In the genomic region with DNA sequence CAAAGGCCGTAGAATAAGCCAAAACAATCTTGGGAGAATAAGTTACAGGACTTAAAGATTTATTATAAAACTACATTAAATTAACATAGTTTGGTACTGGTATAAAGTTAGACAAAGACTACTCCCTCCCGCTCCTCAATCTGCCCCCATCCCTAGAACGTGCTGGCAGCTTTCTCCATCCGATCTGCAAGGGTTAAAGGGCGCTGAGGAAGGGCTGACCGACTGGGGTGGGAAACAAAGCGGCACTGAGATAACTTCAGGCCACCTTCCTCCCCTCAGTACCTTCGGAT, we compare ENCODE assay signal across 8 cellular contexts. TPM values are rescaled to one million over a fixed set of nuclear protein-coding genes. Genes with fewer than 3 reads are reported as not detected.
A peak's percentile ranks its signal among the peaks of the same experiment; 100 is the strongest.
DNase-seq lines count a peak whose midpoint lies in the region; ATAC-seq and TF ChIP-seq lines count a peak whose summit lies in the region.

No MANE protein-coding gene starts in this region.

- peaks cover 13% of the 10 kb centered on the region for H3K36me3 Mint-ChIP-seq in activated naive CD8-positive, alpha-beta T cell treated with anti-CD3 and anti-CD28 coated beads, Interleukin-2, amount 10 ng/mL, durations not matched to agents 7 days and 5 days
- H3K36me3 Mint-ChIP-seq in activated naive CD8-positive, alpha-beta T cell treated with anti-CD3 and anti-CD28 coated beads for 36 hours, result peaks cover 22% of the 10 kb centered on the region

- peaks cover 6% of the 10 kb centered on the region for H3K4me1 Mint-ChIP-seq in activated naive CD8-positive, alpha-beta T cell treated with anti-CD3 and anti-CD28 coated beads, Interleukin-2, amount 10 ng/mL, durations not matched to agents 7 days and 5 days
- H3K4me1 Mint-ChIP-seq in activated naive CD8-positive, alpha-beta T cell treated with anti-CD3 and anti-CD28 coated beads for 36 hours, result peaks cover 17% of the 10 kb centered on the region

- no peaks in the 10 kb centered on the region for H3K27me3 Mint-ChIP-seq in activated naive CD8-positive, alpha-beta T cell treated with anti-CD3 and anti-CD28 coated beads, Interleukin-2, amount 10 ng/mL, durations not matched to agents 7 days and 5 days
- H3K27me3 Mint-ChIP-seq in activated naive CD8-positive, alpha-beta T cell treated with anti-CD3 and anti-CD28 coated beads for 36 hours, result no peaks in the 10 kb centered on the region

- H3K27ac ChIP-seq in brain microvascular endothelial cell (peak overlapping the region; percentile 99), lower lobe of right lung (peak overlapping the region; percentile 99)

- DNase-seq in activated naive CD8-positive, alpha-beta T cell treated with anti-CD3 and anti-CD28 coated beads, Interleukin-2, amount 10 ng/mL, durations not matched to agents 7 days and 5 days, result no peak
- DNase-seq in activated naive CD8-positive, alpha-beta T cell treated with anti-CD3 and anti-CD28 coated beads for 36 hours, result no peak
- no peak for DNase-seq in brain microvascular endothelial cell
- DNase-seq in lower lobe of right lung, result no peak
- DNase-seq in activated gamma-delta T cell (lab: John Stamatoyannopoulos, UW), result no peak
- DNase-seq in posterior cingulate gyrus, result no peak
- no peak for DNase-seq in NCI-H1048 (lab: John Stamatoyannopoulos, UW)

- no peak for TF ChIP-seq CTCF in brain microvascular endothelial cell (IDR thresholded peaks at IDR 0.05; ENCODE audit: low read depth, low read length, missing control alignments)
- no peak for TF ChIP-seq CTCF in lower lobe of right lung (IDR thresholded peaks at IDR 0.05)

- no peak overlapping the region for H3K4me3 Mint-ChIP-seq in activated naive CD8-positive, alpha-beta T cell treated with anti-CD3 and anti-CD28 coated beads, Interleukin-2, amount 10 ng/mL, durations not matched to agents 7 days and 5 days
- H3K4me3 Mint-ChIP-seq in activated naive CD8-positive, alpha-beta T cell treated with anti-CD3 and anti-CD28 coated beads for 36 hours, result no peak overlapping the region

- H3K9me3 Mint-ChIP-seq in activated naive CD8-positive, alpha-beta T cell treated with anti-CD3 and anti-CD28 coated beads, Interleukin-2, amount 10 ng/mL, durations not matched to agents 7 days and 5 days, result no peaks in the 10 kb centered on the region
- H3K9me3 Mint-ChIP-seq in activated naive CD8-positive, alpha-beta T cell treated with anti-CD3 and anti-CD28 coated beads for 36 hours, result no peaks in the 10 kb centered on the region

- H3K27me3 ChIP-seq in brain microvascular endothelial cell (replicated peaks) (no peaks in the 10 kb centered on the region), lower lobe of right lung (ENCODE audit: low read depth) (no peaks in the 10 kb centered on the region)

- no peaks in the 10 kb centered on the region for H3K9me3 ChIP-seq in lower lobe of right lung

- H3K27ac Mint-ChIP-seq in activated naive CD8-positive, alpha-beta T cell treated with anti-CD3 and anti-CD28 coated beads, Interleukin-2, amount 10 ng/mL, durations not matched to agents 7 days and 5 days, result peak overlapping the region; percentile 46
- no peak overlapping the region for H3K27ac Mint-ChIP-seq in activated naive CD8-positive, alpha-beta T cell treated with anti-CD3 and anti-CD28 coated beads for 36 hours

- intact Hi-C loops in lower lobe of right lung (cut with DNase I) (no loop called here), posterior cingulate gyrus (cut with DNase I) (loop anchor here (1.0 to 5.0 kb wide), 2 partner anchors 35 to 200 kb away; a partner anchor contains a TSS)

- H3K4me3 ChIP-seq in brain microvascular endothelial cell (ENCODE audit: low read depth, low read length), result peak overlapping the region; percentile 67
- H3K4me3 ChIP-seq in lower lobe of right lung, result peak overlapping the region; percentile 91

- ATAC-seq in activated naive CD8-positive, alpha-beta T cell treated with anti-CD3 and anti-CD28 coated beads, Interleukin-2, amount 10 ng/mL, durations not matched to agents 7 days and 5 days (ENCODE audit: low read depth), result peak; percentile 0
- ATAC-seq in HG03460 (IDR thresholded peaks at IDR 0.05; ENCODE audit: unreplicated experiment) (peak; percentile 19), lower lobe of right lung (peak; percentile 57 to 74)

- POLR2A ChIA-PET in activated naive CD8-positive, alpha-beta T cell treated with anti-CD3 and anti-CD28 coated beads, Interleukin-2, amount 10 ng/mL, durations not matched to agents 7 days and 5 days (lab: Charles Lee), result interaction anchor here (1.2 to 3.3 kb wide), 4 partner anchors 21 to 51 kb away, joined by 3 to 89 read pairs (median 6); no protein-coding TSS in a partner anchor

- H3K36me3 ChIP-seq in brain microvascular endothelial cell (replicated peaks) (no peaks in the 10 kb centered on the region), lower lobe of right lung (peaks cover 11% of the 10 kb centered on the region)

- in situ Hi-C loops in brain microvascular endothelial cell (cut with HindIII; ENCODE audit: low pct_ligation_motif_present, low sequenced_read_pairs), result no loop called here

- H3K4me1 ChIP-seq in lower lobe of right lung, result peaks cover 31% of the 10 kb centered on the region

RNA-seq across cellular contexts. Expression of a gene that starts 0.8 kb away (rescaled TPM):
- total RNA-seq in activated naive CD8-positive, alpha-beta T cell treated with anti-CD3 and anti-CD28 coated beads, Interleukin-2, amount 10 ng/mL, durations not matched to agents 7 days and 5 days, result 10 to 100 TPM; 36.5 to 41.1 TPM
- 10 to 100 TPM; 63.6 TPM for total RNA-seq in activated naive CD8-positive, alpha-beta T cell treated with anti-CD3 and anti-CD28 coated beads for 36 hours
- total RNA-seq in lower lobe of right lung, result 42.3 TPM

RNA-seq across cellular contexts. Expression of a gene that starts 9.6 kb away (rescaled TPM):
- 10 to 100 TPM; 12.9 to 14.7 TPM for total RNA-seq in activated naive CD8-positive, alpha-beta T cell treated with anti-CD3 and anti-CD28 coated beads, Interleukin-2, amount 10 ng/mL, durations not matched to agents 7 days and 5 days
- 10 to 100 TPM; 11.2 to 11.6 TPM for total RNA-seq in activated naive CD8-positive, alpha-beta T cell treated with anti-CD3 and anti-CD28 coated beads for 36 hours
- 5.7 TPM for total RNA-seq in lower lobe of right lung

Comparison
In these comparisons a context has a peak if more than half of its experiments do, and no peak if none do; other contexts are left out.
1. ATAC-seq: peak in every context shown above with its lines; median percentile 66 in lower lobe of right lung; 19 in HG03460; 0 in activated naive CD8-positive, alpha-beta T cell treated with anti-CD3 and anti-CD28 coated beads, Interleukin-2, amount 10 ng/mL, durations not matched to agents 7 days and 5 days.